21 cellular contexts compared by ENCODE assay signal in genomic region chr11:96760306-96760705, GRCh38.
"Had no signal": no experiment of that assay in that cellular context is flagged by ENCODE, and none has a peak within 500 bp of the region (broad histone marks: within the 10 kb centered on the region; RNA-seq: fewer than 3 reads in every experiment).

No MANE protein-coding gene starts in this region.

- DNase-seq: KBM-7, MG63, NCI-H1092, NCI-H1105 treated with DMSO at 0.1 percent for 48 hours, NCI-H1436, NCI-H187, NCI-H2029, NCI-H2081 treated with DMSO at 0.1 percent for 48 hours, NCI-H2171, NCI-H226, NCI-H446, NCI-H510A, NCI-H524 treated with DMSO at 0.1 percent for 48 hours, NCI-H69, NCI-H774, RPMI8226, SHP77, SK-N-SH, SW 1271 had no signal

- H3K9me3 ChIP-seq: MG63, SK-N-SH had no signal

- H3K36me3 ChIP-seq: MG63 had no signal

- H3K27me3 ChIP-seq: MG63 had no signal

- H3K4me3 ChIP-seq: MG63 had no signal

- H3K27ac ChIP-seq: HL-60 had no signal

- FAIRE-seq: RCC 7860 had no signal
